Comparison of ENCODE assay signal across 1 cellular context in genomic region chr5:141735823-141736222, GRCh38.
TF ChIP-seq lines count a peak whose summit lies in the region.

No MANE protein-coding gene starts in this region.

TF ChIP-seq in H1, 55 proteins besides CTCF, POLR2A, EP300 and RAD21:
- TF ChIP-seq NANOG (IDR thresholded peaks at IDR 0.05; ENCODE audit: insufficient read depth, low read depth, low read length, poor library complexity, severe bottlenecking) (no peak), KDM5A (IDR thresholded peaks at IDR 0.05; ENCODE audit: low read length) (no peak), MAFK (IDR thresholded peaks at IDR 0.05; ENCODE audit: low read depth, low read length) (no peak), GTF2F1 (IDR thresholded peaks at IDR 0.05; ENCODE audit: borderline replicate concordance, low read depth, low read length) (no peak), FOSL1 (IDR thresholded peaks at IDR 0.05; ENCODE audit: insufficient read depth, low read depth, low read length) (no peak), POU5F1 (IDR thresholded peaks at IDR 0.05; ENCODE audit: low read depth, low read length) (no peak), CREB1 (IDR thresholded peaks at IDR 0.05) (no peak)
- TF ChIP-seq, protein P1, sequence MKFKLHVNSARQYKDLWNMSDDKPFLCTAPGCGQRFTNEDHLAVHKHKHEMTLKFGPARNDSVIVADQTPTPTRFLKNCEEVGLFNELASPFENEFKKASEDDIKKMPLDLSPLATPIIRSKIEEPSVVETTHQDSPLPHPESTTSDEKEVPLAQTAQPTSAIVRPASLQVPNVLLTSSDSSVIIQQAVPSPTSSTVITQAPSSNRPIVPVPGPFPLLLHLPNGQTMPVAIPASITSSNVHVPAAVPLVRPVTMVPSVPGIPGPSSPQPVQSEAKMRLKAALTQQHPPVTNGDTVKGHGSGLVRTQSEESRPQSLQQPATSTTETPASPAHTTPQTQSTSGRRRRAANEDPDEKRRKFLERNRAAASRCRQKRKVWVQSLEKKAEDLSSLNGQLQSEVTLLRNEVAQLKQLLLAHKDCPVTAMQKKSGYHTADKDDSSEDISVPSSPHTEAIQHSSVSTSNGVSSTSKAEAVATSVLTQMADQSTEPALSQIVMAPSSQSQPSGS (IDR thresholded peaks at IDR 0.05; ENCODE audit: low read length) = no peak
